15 cellular contexts compared by ENCODE assay signal in genomic region chr13:46035066-46035465, GRCh38. TPM values are rescaled to one million over a fixed set of nuclear protein-coding genes. Genes with fewer than 3 reads are reported as not detected.
DNase-seq lines count a peak whose midpoint lies in the region; TF ChIP-seq lines count a peak whose summit lies in the region.
"Had no signal": no experiment of that assay in that cellular context is flagged by ENCODE, and none has a peak within 500 bp of the region (broad histone marks: within the 10 kb centered on the region; RNA-seq: fewer than 3 reads in every experiment).

No MANE protein-coding gene starts in this region.

- H3K27me3 Mint-ChIP-seq in endodermal cell (ENCODE audit: insufficient read depth) = no peaks in the 10 kb centered on the region
- H3K27me3 Mint-ChIP-seq: CD8-positive, alpha-beta memory T cell had no signal

- H3K9me3 Mint-ChIP-seq in endodermal cell = peaks cover 11% of the 10 kb centered on the region

- H3K9ac ChIP-seq in endodermal cell (ENCODE audit: extremely low read depth, low read length, poor library complexity, severe bottlenecking) = peak overlapping the region; percentile 7
- H3K9ac ChIP-seq: BLaER1 treated with 17β-estradiol and CSF1 and Interleukin-3, amounts not matched to agents 10 nM and 100 nM; KMS-11 had no signal

- DNase-seq in NCI-H1417 (lab: John Stamatoyannopoulos, UW) = peak in 2 of 3 experiments; percentile 39 to 76
- no peak for DNase-seq in NCI-H1417 treated with DMSO at 0.1 percent for 48 hours (lab: John Stamatoyannopoulos, UW)
- DNase-seq in DMS53 (lab: John Stamatoyannopoulos, UW) = peak; percentile 85
- peak; percentile 50 for DNase-seq in NCI-H69 (lab: John Stamatoyannopoulos, UW)
- DNase-seq in endodermal cell = no peak
- DNase-seq in SW480 (ENCODE audit: low spot score) = no peak
- no peak for DNase-seq in caudate nucleus (lab: John Stamatoyannopoulos, UW)
- DNase-seq in NCI-H187 treated with DMSO at 0.1 percent for 48 hours (lab: John Stamatoyannopoulos, UW) = no peak
- DNase-seq: CD8-positive, alpha-beta memory T cell; NCI-H1105; NCI-H524 treated with DMSO at 0.1 percent for 48 hours; SW 1271 had no signal

- no peak for TF ChIP-seq CTCF in endodermal cell (conservative IDR thresholded peaks at IDR 0.05)

- H3K27ac ChIP-seq in endodermal cell (ENCODE audit: low read depth, low read length) (no peak overlapping the region), caudate nucleus (ENCODE audit: low read depth, low read length) (no peak overlapping the region)
- H3K27ac ChIP-seq: BLaER1 treated with 17β-estradiol and CSF1 and Interleukin-3, amounts not matched to agents 10 nM and 100 nM; KMS-11; RWPE1 had no signal

- H3K4me1 Mint-ChIP-seq in endodermal cell = peaks cover 8% of the 10 kb centered on the region

- peaks cover 17% of the 10 kb centered on the region for H3K9me3 ChIP-seq in endodermal cell (ENCODE audit: control insufficient read depth, low read length)

- H3K36me3 Mint-ChIP-seq in endodermal cell (ENCODE audit: low read depth) = peaks cover 64% of the 10 kb centered on the region

- H3K27ac Mint-ChIP-seq in endodermal cell = no peak overlapping the region

- 43% methylated on average over 2 of the region's 2 CpGs; no CpG with 5 or more reads in 1 of the 2 experiments for WGBS in endodermal cell (ENCODE audit: insufficient coverage in 1 of 2, insufficient read length in 1 of 2), 2 experiments

- no peaks in the 10 kb centered on the region for H3K27me3 ChIP-seq in endodermal cell (ENCODE audit: control insufficient read depth, insufficient read depth, low read length, poor library complexity, severe bottlenecking)
- H3K27me3 ChIP-seq: BLaER1 treated with 17β-estradiol and CSF1 and Interleukin-3, amounts not matched to agents 10 nM and 100 nM had no signal

- peak overlapping the region; percentile 37 for H3K4me3 ChIP-seq in endodermal cell (ENCODE audit: low read length)
- H3K4me3 ChIP-seq: BLaER1 treated with 17β-estradiol and CSF1 and Interleukin-3, amounts not matched to agents 10 nM and 100 nM had no signal

- H3K4me3 Mint-ChIP-seq in endodermal cell = no peak overlapping the region
- H3K4me3 Mint-ChIP-seq: CD8-positive, alpha-beta memory T cell had no signal

- no peaks in the 10 kb centered on the region for H3K4me1 ChIP-seq in endodermal cell (ENCODE audit: control insufficient read depth, insufficient read depth, low read length)

- peaks cover 68% of the 10 kb centered on the region for H3K36me3 ChIP-seq in endodermal cell (ENCODE audit: control insufficient read depth, insufficient read depth, low read length)

RNA-seq across cellular contexts. Expression of gene ZC3H13, which starts 17.5 kb away (rescaled TPM):
- 10 to 100 TPM; 58.1 to 62.4 TPM for total RNA-seq in endodermal cell
- 39.0 TPM for polyA plus RNA-seq in endodermal cell (2013, experiment 1 of 2)
- 39.5 TPM for polyA plus RNA-seq in endodermal cell (2013, experiment 2 of 2)

Comparison
In these comparisons a context has a peak if more than half of its experiments do, and no peak if none do; other contexts are left out.
1. DNase-seq: peak in NCI-H1417 (2 of 3), DMS53 (single experiment) and NCI-H69 (single experiment); none in NCI-H1417 treated with DMSO at 0.1 percent for 48 hours (single experiment), endodermal cell (single experiment), SW480 (single experiment), caudate nucleus (0 of 61) and NCI-H187 treated with DMSO at 0.1 percent for 48 hours (single experiment).